ENCODE assay signal across 20 cellular contexts in genomic region chr1:74388855-74389254, GRCh38.
"Had no signal": no experiment of that assay in that cellular context is flagged by ENCODE, and none has a peak within 500 bp of the region (broad histone marks: within the 10 kb centered on the region; RNA-seq: fewer than 3 reads in every experiment).

No MANE protein-coding gene starts in this region.

- H3K9me3 ChIP-seq: esophagus muscularis mucosa, gastrocnemius medialis, left lung, psoas muscle, sigmoid colon, testis, tibial nerve had no signal

- ATAC-seq: gastrocnemius medialis; left lung; natural killer cell treated with Interleukin-12 subunit alpha and Interleukin-12 subunit beta and Interleukin-15 and Interleukin-18, amount 100 ng/mL, for 72 hours; psoas muscle; stimulated activated naive B cell treated with anti-CD40 and anti-IgM and Interleukin-4, amounts not matched to agents 10 μg/mL and 1 μg/mL and 100 μg/mL, for 72 hours; stimulated activated naive CD8-positive, alpha-beta T cell treated with anti-CD3 and anti-CD28 coated beads, Interleukin-15, amount 100 ng/mL, for 72 hours had no signal

- H3K27ac Mint-ChIP-seq: natural killer cell treated with Interleukin-12 subunit alpha and Interleukin-12 subunit beta and Interleukin-15 and Interleukin-18, amount 100 ng/mL, for 72 hours; stimulated activated naive B cell treated with anti-CD40 and anti-IgM and Interleukin-4, amounts not matched to agents 10 μg/mL and 1 μg/mL and 100 μg/mL, for 72 hours; stimulated activated naive CD8-positive, alpha-beta T cell treated with anti-CD3 and anti-CD28 coated beads, Interleukin-15, amount 100 ng/mL, for 72 hours had no signal

- H3K27me3 ChIP-seq: esophagus muscularis mucosa, gastrocnemius medialis, left lung, sigmoid colon, testis, tibial nerve had no signal

- H3K36me3 ChIP-seq: esophagus muscularis mucosa, gastrocnemius medialis, left lung, sigmoid colon, tibial nerve had no signal

- H3K27me3 Mint-ChIP-seq: central memory CD8-positive, alpha-beta T cell; natural killer cell treated with Interleukin-12 subunit alpha and Interleukin-12 subunit beta and Interleukin-15 and Interleukin-18, amount 100 ng/mL, for 72 hours; stimulated activated naive B cell treated with anti-CD40 and anti-IgM and Interleukin-4, amounts not matched to agents 10 μg/mL and 1 μg/mL and 100 μg/mL, for 72 hours; stimulated activated naive CD8-positive, alpha-beta T cell treated with anti-CD3 and anti-CD28 coated beads, Interleukin-15, amount 100 ng/mL, for 72 hours had no signal

- H3K4me1 ChIP-seq: gastrocnemius medialis, left lung, psoas muscle, testis, tibial nerve had no signal

- H3K4me1 Mint-ChIP-seq: central memory CD8-positive, alpha-beta T cell; stimulated activated naive B cell treated with anti-CD40 and anti-IgM and Interleukin-4, amounts not matched to agents 10 μg/mL and 1 μg/mL and 100 μg/mL, for 72 hours; stimulated activated naive CD8-positive, alpha-beta T cell treated with anti-CD3 and anti-CD28 coated beads, Interleukin-15, amount 100 ng/mL, for 72 hours had no signal

- H3K4me3 Mint-ChIP-seq: central memory CD8-positive, alpha-beta T cell; natural killer cell treated with Interleukin-12 subunit alpha and Interleukin-12 subunit beta and Interleukin-15 and Interleukin-18, amount 100 ng/mL, for 72 hours; stimulated activated naive B cell treated with anti-CD40 and anti-IgM and Interleukin-4, amounts not matched to agents 10 μg/mL and 1 μg/mL and 100 μg/mL, for 72 hours; stimulated activated naive CD8-positive, alpha-beta T cell treated with anti-CD3 and anti-CD28 coated beads, Interleukin-15, amount 100 ng/mL, for 72 hours had no signal

- DNase-seq: effector memory CD4-positive, alpha-beta T cell; gastrocnemius medialis; kidney; left lung; mesenchymal stem cell; midbrain; psoas muscle; sigmoid colon; stimulated activated CD4-positive, alpha-beta T cell treated with anti-CD3 and anti-CD28 coated beads, Interleukin-2, amount 100 ng/mL, for 24 hours; stimulated activated CD4-positive, alpha-beta T cell treated with anti-CD3 and anti-CD28 coated beads, Interleukin-4, amount 100 ng/mL, for 4 hours; stimulated activated naive B cell treated with anti-CD40 and anti-IgM and Interleukin-4, amounts not matched to agents 10 μg/mL and 1 μg/mL and 100 μg/mL, for 72 hours; stimulated activated naive CD8-positive, alpha-beta T cell treated with anti-CD3 and anti-CD28 coated beads, Interleukin-15, amount 100 ng/mL, for 72 hours; testis had no signal

- H3K36me3 Mint-ChIP-seq: natural killer cell treated with Interleukin-12 subunit alpha and Interleukin-12 subunit beta and Interleukin-15 and Interleukin-18, amount 100 ng/mL, for 72 hours; stimulated activated naive B cell treated with anti-CD40 and anti-IgM and Interleukin-4, amounts not matched to agents 10 μg/mL and 1 μg/mL and 100 μg/mL, for 72 hours had no signal

- H3K9me3 Mint-ChIP-seq: central memory CD8-positive, alpha-beta T cell; stimulated activated naive CD8-positive, alpha-beta T cell treated with anti-CD3 and anti-CD28 coated beads, Interleukin-15, amount 100 ng/mL, for 72 hours had no signal

- H3K27ac ChIP-seq: esophagus muscularis mucosa, gastrocnemius medialis, left lung, psoas muscle, sigmoid colon, skin epidermis, testis, tibial nerve had no signal

- FAIRE-seq: endometrium, kidney had no signal

- H3K4me3 ChIP-seq: esophagus muscularis mucosa, gastrocnemius medialis, left lung, lung, psoas muscle, sigmoid colon, skin epidermis, testis, tibial nerve had no signal
